8 cellular contexts compared by ENCODE assay signal in genomic region chr11:75241906-75242644, GRCh38. TPM values are rescaled to one million over a fixed set of nuclear protein-coding genes. Genes with fewer than 3 reads are reported as not detected.
DNase-seq lines count a peak whose midpoint lies in the region; TF ChIP-seq lines count a peak whose summit lies in the region.

No MANE protein-coding gene starts in this region.

- no peak for TF ChIP-seq EP300 in ovary (IDR thresholded peaks at IDR 0.05)

- H3K9me3 ChIP-seq in ES-I3 (ENCODE audit: control insufficient read depth, insufficient read depth, low read length) (no peaks in the 10 kb centered on the region), HUES64 (ENCODE audit: insufficient read depth, low read depth, low read length) (no peaks in the 10 kb centered on the region), ovary (no peaks in the 10 kb centered on the region)

- H3K4me3 ChIP-seq in HUES64 (ENCODE audit: low read length) (peak overlapping the region; percentile 58), ovary (peak overlapping the region; percentile 40)

- intact Hi-C loops in ovary (cut with DNase I) = loop anchor here in 2 of 4 donors (5.0 to 10.0 kb wide), 3 partner anchors 100 to 310 kb away; no protein-coding TSS in a partner anchor

- H3K4me1 ChIP-seq in ES-I3 (ENCODE audit: insufficient read depth, low read length) (peaks cover 10% of the 10 kb centered on the region), HUES64 (ENCODE audit: insufficient read depth, low read length) (peaks cover 13% of the 10 kb centered on the region), ovary (ENCODE audit: insufficient read depth) (peaks cover 4% of the 10 kb centered on the region)

- DNase-seq in ecto neural progenitor cell (ENCODE audit: low spot score) (peak; percentile 65), ovary (no peak), NCI-H146 (lab: John Stamatoyannopoulos, UW) (no peak), COR-L47 (lab: John Stamatoyannopoulos, UW) (no peak), SIG-M5 treated with dmso at 0.1 percent for 504 hours (lab: John Stamatoyannopoulos, UW; ENCODE audit: unreplicated experiment) (no peak), foreskin melanocyte (no peak)

- no peak for TF ChIP-seq POLR2A in ovary (IDR thresholded peaks at IDR 0.05)

- peak overlapping the region; percentile 58 for H3K9ac ChIP-seq in ES-I3 (ENCODE audit: low read depth, low read length)
- no peak overlapping the region for H3K9ac ChIP-seq in HUES64 (ENCODE audit: low read depth, low read length)

- H3K27ac ChIP-seq in HUES64 (ENCODE audit: low read depth, low read length) = no peak overlapping the region
- H3K27ac ChIP-seq in ovary = no peak overlapping the region

- H3K27me3 ChIP-seq in HUES64 (ENCODE audit: insufficient read depth, low read length) = peaks cover 82% of the 10 kb centered on the region
- H3K27me3 ChIP-seq in ovary = no peaks in the 10 kb centered on the region

- no peak for TF ChIP-seq CTCF in ovary (IDR thresholded peaks at IDR 0.05)

- 8% methylated on average over 72 of the region's 72 CpGs for WGBS in HUES64
- 3 to 6% (median 5%) methylated on average over 50 to 72 of the region's 72 CpGs for WGBS in ovary, 3 donors

- no peaks in the 10 kb centered on the region for H3K36me3 ChIP-seq in ES-I3 (ENCODE audit: insufficient read depth, low read length)
- H3K36me3 ChIP-seq in HUES64 (ENCODE audit: insufficient read depth, low read length) = no peaks in the 10 kb centered on the region
- no peaks in the 10 kb centered on the region for H3K36me3 ChIP-seq in ovary

RNA-seq across cellular contexts. Expression of gene TPBGL, which starts 1.5 kb away (rescaled TPM):
- polyA plus RNA-seq in HUES64 (2013, experiment 1 of 2) = 0.20 TPM
- 0.76 TPM for polyA plus RNA-seq in HUES64 (2013, experiment 2 of 2)
- total RNA-seq in ovary = under 1 TPM in 5 of 7 donors, not detected in 2; 0.13 to 0.47 (median 0.32) TPM
- polyA plus RNA-seq in ovary = under 1 TPM; 0.19 to 0.27 TPM
